ENCODE assay signal across 8 cellular contexts in the genomic region with DNA sequence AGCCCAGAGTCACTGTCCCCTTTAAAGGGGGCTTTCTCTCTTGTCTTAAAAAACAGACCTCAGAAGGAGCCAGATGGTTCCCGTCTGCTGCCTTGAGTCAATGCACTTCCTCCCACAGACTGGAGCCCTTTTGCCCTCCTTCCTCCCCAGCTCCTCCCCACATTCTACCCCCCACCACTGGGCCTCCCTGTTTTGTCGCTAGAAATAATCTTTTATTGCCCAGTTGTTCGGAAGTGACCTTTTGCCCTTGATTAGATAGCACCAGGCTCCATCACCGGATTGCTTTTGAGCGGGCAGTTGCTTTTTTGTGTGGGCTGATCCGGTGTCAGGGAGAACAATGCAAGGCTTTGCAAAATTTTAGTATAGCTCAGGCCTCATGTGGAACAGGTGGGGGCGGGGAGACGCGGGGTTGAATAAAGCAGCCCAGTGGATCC. TPM values are rescaled to one million over a fixed set of nuclear protein-coding genes. Genes with fewer than 3 reads are reported as not detected.
DNase-seq lines count a peak whose midpoint lies in the region; ATAC-seq and TF ChIP-seq lines count a peak whose summit lies in the region.

No MANE protein-coding gene starts in this region.

- peak overlapping the region; percentile 58 for H3K4me2 ChIP-seq in mesendoderm (ENCODE audit: low read length)

- peak overlapping the region; percentile 56 for H3K9ac ChIP-seq in mesendoderm (ENCODE audit: low read length)

- H3K9me3 ChIP-seq in thyroid gland (no peaks in the 10 kb centered on the region), esophagus muscularis mucosa (no peaks in the 10 kb centered on the region)

- H3K36me3 ChIP-seq in mesendoderm (ENCODE audit: control insufficient read depth, insufficient read depth, low read length) (no peaks in the 10 kb centered on the region), thyroid gland (no peaks in the 10 kb centered on the region), esophagus muscularis mucosa (no peaks in the 10 kb centered on the region)

- H2BK5ac ChIP-seq in mesendoderm (ENCODE audit: low read length) = peak overlapping the region; percentile 82

- peak overlapping the region; percentile 96 for H2BK15ac ChIP-seq in mesendoderm (replicated peaks; ENCODE audit: low read depth)

- peak overlapping the region; percentile 83 for H3K56ac ChIP-seq in mesendoderm (ENCODE audit: low read length)

- no peaks in the 10 kb centered on the region for H3K79me2 ChIP-seq in mesendoderm (ENCODE audit: control insufficient read depth, insufficient read depth, low read length)

- no peak overlapping the region for H3K4me3 ChIP-seq in mesendoderm (ENCODE audit: low read length)
- no peak overlapping the region for H3K4me3 ChIP-seq in thyroid gland (replicated peaks in 1 of 3)
- H3K4me3 ChIP-seq in esophagus muscularis mucosa = no peak overlapping the region

- peak; percentile 94 for ATAC-seq in GM18907 (IDR thresholded peaks at IDR 0.05; ENCODE audit: unreplicated experiment)
- ATAC-seq in HG03095 (IDR thresholded peaks at IDR 0.05; ENCODE audit: unreplicated experiment) = peak; percentile 79

- no peak overlapping the region for H3K4ac ChIP-seq in mesendoderm (ENCODE audit: low read depth, low read length)

- intact Hi-C loops in thyroid gland (cut with DNase I) (no loop called here), esophagus muscularis mucosa (cut with DNase I) (no loop called here)

- peak overlapping the region; percentile 82 for H2BK120ac ChIP-seq in mesendoderm (ENCODE audit: low read depth, low read length)

- TF ChIP-seq POLR2A in thyroid gland (IDR thresholded peaks at IDR 0.05) (no peak), esophagus muscularis mucosa (IDR thresholded peaks at IDR 0.05; ENCODE audit: low read depth) (no peak)

- no peaks in the 10 kb centered on the region for H3K79me1 ChIP-seq in mesendoderm (ENCODE audit: low read length)

- H4K5ac ChIP-seq in mesendoderm (ENCODE audit: low read length) = peak overlapping the region; percentile 52

- no peak overlapping the region for H3K23ac ChIP-seq in mesendoderm (ENCODE audit: low read length)

- H3K4me1 ChIP-seq in mesendoderm (ENCODE audit: control insufficient read depth, low read depth, low read length) (no peaks in the 10 kb centered on the region), thyroid gland (no peaks in the 10 kb centered on the region), esophagus muscularis mucosa (peaks cover 9 to 16% (median 11%) of the 10 kb centered on the region in 4 donors)

- H3K27ac ChIP-seq in cingulate gyrus (ENCODE audit: low read depth, low read length) (peak overlapping the region; percentile 39), mesendoderm (ENCODE audit: low read depth, low read length) (peak overlapping the region; percentile 83), thyroid gland (no peak overlapping the region), esophagus muscularis mucosa (replicated peaks in 1 of 4) (peak overlapping the region in 2 of 4 donors; percentile 19 to 31)

- TF ChIP-seq CTCF in thyroid gland (IDR thresholded peaks at IDR 0.05) = no peak
- no peak for TF ChIP-seq CTCF in esophagus muscularis mucosa (IDR thresholded peaks at IDR 0.05)

- no peak for TF ChIP-seq EP300 in esophagus muscularis mucosa (IDR thresholded peaks at IDR 0.05)

- no CpG with 5 or more reads among the region's 9 CpGs for WGBS in mesendoderm (ENCODE audit: extremely low coverage, insufficient coverage, low lambda C conversion rate)
- 58 to 65% methylated on average over 9 of the region's 9 CpGs for WGBS in thyroid gland, 2 donors
- 35% methylated on average over 9 of the region's 9 CpGs for WGBS in esophagus muscularis mucosa

- no peak overlapping the region for H2AK5ac ChIP-seq in mesendoderm (ENCODE audit: low read length)

- H3K27me3 ChIP-seq in mesendoderm (ENCODE audit: insufficient read depth, low read length, poor library complexity) (no peaks in the 10 kb centered on the region), thyroid gland (no peaks in the 10 kb centered on the region), esophagus muscularis mucosa (no peaks in the 10 kb centered on the region)

- H4K8ac ChIP-seq in mesendoderm (ENCODE audit: low read depth, low read length) = no peak overlapping the region

- peak overlapping the region; percentile 87 for H3K18ac ChIP-seq in mesendoderm (ENCODE audit: low read length)

- peak; percentile 66 to 75 for DNase-seq in AML-193 (lab: John Stamatoyannopoulos, UW)
- peak; percentile 94 for DNase-seq in mesendoderm
- no peak for DNase-seq in thyroid gland
- no peak for DNase-seq in esophagus muscularis mucosa (ENCODE audit: extremely low spot score)

TF ChIP-seq in PFSK-1, 5 proteins besides CTCF, POLR2A, EP300 and RAD21:
- TF ChIP-seq POLR2AphosphoS5 (IDR thresholded peaks at IDR 0.05; ENCODE audit: low read depth, low read length) (0 out of 2 replicates have a peak, but pooled peaks have one; percentile 34), TAF1 (IDR thresholded peaks at IDR 0.05; ENCODE audit: borderline replicate concordance, insufficient read depth, low read length) (0 out of 2 replicates have a peak, but pooled peaks have one; percentile 37), SIN3A (IDR thresholded peaks at IDR 0.05; ENCODE audit: borderline replicate concordance, insufficient read depth, low read length) (no peak), FOXP2 (optimal IDR thresholded peaks at IDR 0.05; ENCODE audit: borderline replicate concordance, extremely low read depth, extremely low read length, insufficient read depth) (peak; percentile 44)
- TF ChIP-seq, protein P1, sequence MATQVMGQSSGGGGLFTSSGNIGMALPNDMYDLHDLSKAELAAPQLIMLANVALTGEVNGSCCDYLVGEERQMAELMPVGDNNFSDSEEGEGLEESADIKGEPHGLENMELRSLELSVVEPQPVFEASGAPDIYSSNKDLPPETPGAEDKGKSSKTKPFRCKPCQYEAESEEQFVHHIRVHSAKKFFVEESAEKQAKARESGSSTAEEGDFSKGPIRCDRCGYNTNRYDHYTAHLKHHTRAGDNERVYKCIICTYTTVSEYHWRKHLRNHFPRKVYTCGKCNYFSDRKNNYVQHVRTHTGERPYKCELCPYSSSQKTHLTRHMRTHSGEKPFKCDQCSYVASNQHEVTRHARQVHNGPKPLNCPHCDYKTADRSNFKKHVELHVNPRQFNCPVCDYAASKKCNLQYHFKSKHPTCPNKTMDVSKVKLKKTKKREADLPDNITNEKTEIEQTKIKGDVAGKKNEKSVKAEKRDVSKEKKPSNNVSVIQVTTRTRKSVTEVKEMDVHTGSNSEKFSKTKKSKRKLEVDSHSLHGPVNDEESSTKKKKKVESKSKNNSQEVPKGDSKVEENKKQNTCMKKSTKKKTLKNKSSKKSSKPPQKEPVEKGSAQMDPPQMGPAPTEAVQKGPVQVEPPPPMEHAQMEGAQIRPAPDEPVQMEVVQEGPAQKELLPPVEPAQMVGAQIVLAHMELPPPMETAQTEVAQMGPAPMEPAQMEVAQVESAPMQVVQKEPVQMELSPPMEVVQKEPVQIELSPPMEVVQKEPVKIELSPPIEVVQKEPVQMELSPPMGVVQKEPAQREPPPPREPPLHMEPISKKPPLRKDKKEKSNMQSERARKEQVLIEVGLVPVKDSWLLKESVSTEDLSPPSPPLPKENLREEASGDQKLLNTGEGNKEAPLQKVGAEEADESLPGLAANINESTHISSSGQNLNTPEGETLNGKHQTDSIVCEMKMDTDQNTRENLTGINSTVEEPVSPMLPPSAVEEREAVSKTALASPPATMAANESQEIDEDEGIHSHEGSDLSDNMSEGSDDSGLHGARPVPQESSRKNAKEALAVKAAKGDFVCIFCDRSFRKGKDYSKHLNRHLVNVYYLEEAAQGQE (IDR thresholded peaks at IDR 0.05; ENCODE audit: insufficient read depth in 1 of 2, low read depth in 2 of 2, low read length in 2 of 2) = peak in 1 of 2 experiments; percentile 65; a peak in 1 of 4 replicates

RNA-seq across cellular contexts. Expression of gene SPRY1, which starts 47.7 kb away (rescaled TPM):
- 13.3 TPM for polyA plus RNA-seq in PFSK-1 (2012; ENCODE audit: insufficient read length, low read depth)
- polyA plus RNA-seq in mesendoderm (2013, experiment 1 of 2) = 30.5 TPM
- 33.4 TPM for polyA plus RNA-seq in mesendoderm (2013, experiment 2 of 2)
- 100 to 1,000 TPM in 2 of 4 donors, 10 to 100 TPM in 2; 52.2 to 142 (median 100) TPM for total RNA-seq in thyroid gland
- 100 to 1,000 TPM; 103 to 136 (median 136) TPM for total RNA-seq in esophagus muscularis mucosa

Comparison
In these comparisons a context has a peak if more than half of its experiments do, and no peak if none do; other contexts are left out.
1. DNase-seq: peak in AML-193 (2 of 2) and mesendoderm (single experiment); none in thyroid gland (0 of 2) and esophagus muscularis mucosa (single experiment).
2. H3K27ac ChIP-seq: peak in cingulate gyrus (single experiment) and mesendoderm (single experiment); none in thyroid gland (0 of 3).